18 cellular contexts compared by ENCODE assay signal in the genomic region with DNA sequence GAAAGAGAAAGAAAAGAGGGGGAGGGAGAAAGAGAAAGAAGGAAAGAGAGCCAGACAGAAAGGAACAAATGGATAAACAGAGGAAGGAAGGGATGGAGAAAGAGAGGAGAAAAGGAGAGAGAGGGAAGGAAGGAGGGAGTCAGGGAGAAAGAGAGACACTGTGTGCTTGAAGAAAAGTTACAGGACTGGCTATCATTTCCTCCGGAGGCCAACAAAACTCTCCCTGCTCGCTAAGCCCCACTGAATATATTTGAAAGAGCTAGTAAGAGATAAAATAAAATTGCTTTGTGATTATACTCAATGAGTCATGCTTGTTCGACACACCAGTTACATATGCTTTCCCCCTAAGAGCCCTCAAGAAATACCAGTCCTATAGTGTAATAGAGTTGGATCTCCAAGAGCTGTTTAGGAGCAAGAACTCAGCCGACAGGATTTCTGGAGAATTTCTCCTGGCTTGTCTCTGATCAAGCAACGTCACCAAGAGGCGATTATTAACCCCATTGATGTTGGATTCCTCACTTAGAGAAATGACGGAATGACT.
DNase-seq lines count a peak whose midpoint lies in the region; ATAC-seq and TF ChIP-seq lines count a peak whose summit lies in the region.
"Had no signal": no experiment of that assay in that cellular context is flagged by ENCODE, and none has a peak within 500 bp of the region (broad histone marks: within the 10 kb centered on the region; RNA-seq: fewer than 3 reads in every experiment).

No MANE protein-coding gene starts in this region.

- H3K4ac ChIP-seq in neuronal stem cell (ENCODE audit: low read length), result no peak overlapping the region

- POLR2A ChIA-PET in CD8-positive, alpha-beta T cell (lab: Charles Lee), result no interaction called here

- H2AK5ac ChIP-seq in neuronal stem cell (ENCODE audit: low read depth, low read length), result no peak overlapping the region

- no peak overlapping the region for H2BK120ac ChIP-seq in neuronal stem cell (ENCODE audit: low read depth, low read length)

- intact Hi-C loops in left lung (cut with DNase I), result no loop called here
- intact Hi-C loops in lower leg skin (cut with DNase I; ENCODE audit: low total_unique reads), result no loop called here
- intact Hi-C loops in CD8-positive, alpha-beta T cell (cut with DNase I, micrococcal nuclease), result no loop called here

- H3K23ac ChIP-seq in neuronal stem cell (ENCODE audit: low read depth, low read length, poor library complexity), result no peak overlapping the region

- H3K4me3 ChIP-seq in left lung, result no peak overlapping the region
- no peak overlapping the region for H3K4me3 ChIP-seq in neuronal stem cell (ENCODE audit: low read length in 2 of 2)
- no peak overlapping the region for H3K4me3 ChIP-seq in lower leg skin (ENCODE audit: low read depth, poor library complexity, severe bottlenecking)
- H3K4me3 ChIP-seq in CD8-positive, alpha-beta T cell (ENCODE audit: low read depth, low read length), result no peak overlapping the region
- H3K4me3 ChIP-seq: gastroesophageal sphincter, SK-N-MC had no signal

- H3K14ac ChIP-seq in neuronal stem cell (ENCODE audit: low read length), result no peak overlapping the region

- no peak overlapping the region for H2BK5ac ChIP-seq in neuronal stem cell (ENCODE audit: low read length)

- H3K27me3 ChIP-seq in left lung (no peaks in the 10 kb centered on the region), neuronal stem cell (ENCODE audit: control insufficient read depth in 3 of 3, insufficient read depth in 3 of 3, low read depth in 1 of 3, low read length in 3 of 3) (no peaks in the 10 kb centered on the region)
- H3K27me3 ChIP-seq in CD8-positive, alpha-beta T cell (ENCODE audit: insufficient read depth, low read length), result no peaks in the 10 kb centered on the region
- H3K27me3 ChIP-seq: gastroesophageal sphincter had no signal

- no peaks in the 10 kb centered on the region for H3K9me3 ChIP-seq in left lung
- H3K9me3 ChIP-seq in neuronal stem cell (replicated peaks in 1 of 2; ENCODE audit: control insufficient read depth in 2 of 2, insufficient read depth in 1 of 2, low read depth in 1 of 2, low read length in 2 of 2), result no peaks in the 10 kb centered on the region
- H3K9me3 ChIP-seq in CD8-positive, alpha-beta T cell (ENCODE audit: low read length), result no peaks in the 10 kb centered on the region
- H3K9me3 ChIP-seq: gastroesophageal sphincter had no signal

- H3K27me3 Mint-ChIP-seq in chondrocyte (ENCODE audit: low read depth), result no peaks in the 10 kb centered on the region
- peaks cover 2% of the 10 kb centered on the region for H3K27me3 Mint-ChIP-seq in CD8-positive, alpha-beta T cell (ENCODE audit: low read depth)

- TF ChIP-seq POLR2A in lower leg skin (IDR thresholded peaks at IDR 0.05), result no peak

- CTCF ChIA-PET in CD8-positive, alpha-beta T cell (lab: Charles Lee), result no interaction called here

- H4K91ac ChIP-seq in neuronal stem cell (ENCODE audit: low read depth, low read length, poor library complexity), result no peak overlapping the region

- H2BK12ac ChIP-seq in neuronal stem cell (ENCODE audit: low read length), result no peak overlapping the region

- no CpG with 5 or more reads among the region's 7 CpGs for WGBS in neuronal stem cell (ENCODE audit: extremely low coverage in 2 of 2, insufficient read length in 2 of 2, insufficient replicate concordance in 1 of 2), 2 donors
- WGBS in lower leg skin, 2 donors, result 45 to 56% methylated on average over 7 of the region's 7 CpGs

- peak; percentile 50 for ATAC-seq in left lung
- ATAC-seq in CD8-positive, alpha-beta T cell, result no peak
- ATAC-seq: activated naive CD4-positive, alpha-beta T cell treated with anti-CD3 and anti-CD28 coated beads, Interleukin-2, amount 50 U/mL, for 72 hours; gastroesophageal sphincter; WTC11 had no signal

- peak overlapping the region; percentile 94 for H3K27ac Mint-ChIP-seq in chondrocyte (ENCODE audit: unreplicated experiment)
- no peak overlapping the region for H3K27ac Mint-ChIP-seq in CD8-positive, alpha-beta T cell
- H3K27ac Mint-ChIP-seq: activated naive CD4-positive, alpha-beta T cell treated with anti-CD3 and anti-CD28 coated beads, Interleukin-2, amount 50 U/mL, for 72 hours; WTC11 had no signal

- H3K36me3 Mint-ChIP-seq in chondrocyte (ENCODE audit: low read depth), result no peaks in the 10 kb centered on the region
- H3K36me3 Mint-ChIP-seq in CD8-positive, alpha-beta T cell, result no peaks in the 10 kb centered on the region
- H3K36me3 Mint-ChIP-seq: activated naive CD4-positive, alpha-beta T cell treated with anti-CD3 and anti-CD28 coated beads, Interleukin-2, amount 50 U/mL, for 72 hours; WTC11 had no signal

- H3K9ac ChIP-seq in neuronal stem cell (ENCODE audit: low read depth, low read length, poor library complexity), result no peak overlapping the region

- no peak for TF ChIP-seq CTCF in AG09319 (IDR thresholded peaks at IDR 0.05; ENCODE audit: low read depth, low read length)
- TF ChIP-seq CTCF in chondrocyte (IDR thresholded peaks at IDR 0.05), result no peak
- TF ChIP-seq CTCF in left lung (IDR thresholded peaks at IDR 0.05), result no peak
- no peak for TF ChIP-seq CTCF in lower leg skin (IDR thresholded peaks at IDR 0.05)
- TF ChIP-seq CTCF in CD8-positive, alpha-beta T cell (IDR thresholded peaks at IDR 0.05), result no peak

- H3K18ac ChIP-seq in neuronal stem cell (ENCODE audit: low read length), result no peak overlapping the region

- no peaks in the 10 kb centered on the region for H3K79me1 ChIP-seq in neuronal stem cell (ENCODE audit: low read depth, low read length)

- H3K4me2 ChIP-seq in neuronal stem cell (ENCODE audit: insufficient read depth, low read length, poor library complexity, severe bottlenecking), result no peak overlapping the region

- H3K4me3 Mint-ChIP-seq in chondrocyte (ENCODE audit: unreplicated experiment), result peak overlapping the region; percentile 41
- H3K4me3 Mint-ChIP-seq in CD8-positive, alpha-beta T cell, result no peak overlapping the region
- H3K4me3 Mint-ChIP-seq: WTC11 had no signal

- peaks cover 4% of the 10 kb centered on the region for H3K9me3 Mint-ChIP-seq in chondrocyte (ENCODE audit: low read depth)
- H3K9me3 Mint-ChIP-seq in CD8-positive, alpha-beta T cell, result no peaks in the 10 kb centered on the region
- H3K9me3 Mint-ChIP-seq: WTC11 had no signal

- H3K36me3 ChIP-seq in left lung (no peaks in the 10 kb centered on the region), neuronal stem cell (replicated peaks in 1 of 2; ENCODE audit: control insufficient read depth in 2 of 2, insufficient read depth in 2 of 2, low read length in 2 of 2) (no peaks in the 10 kb centered on the region)
- H3K36me3 ChIP-seq in CD8-positive, alpha-beta T cell (ENCODE audit: insufficient read depth, low read length), result no peaks in the 10 kb centered on the region
- H3K36me3 ChIP-seq: gastroesophageal sphincter had no signal

- peaks cover 14% of the 10 kb centered on the region for H3K4me1 Mint-ChIP-seq in chondrocyte (ENCODE audit: low read depth)
- no peaks in the 10 kb centered on the region for H3K4me1 Mint-ChIP-seq in CD8-positive, alpha-beta T cell (ENCODE audit: low read depth)
- H3K4me1 Mint-ChIP-seq: WTC11 had no signal

- H2BK15ac ChIP-seq in neuronal stem cell (ENCODE audit: low read length), result no peak overlapping the region

- H3K4me1 ChIP-seq in left lung, result no peaks in the 10 kb centered on the region
- H3K4me1 ChIP-seq in neuronal stem cell (ENCODE audit: control insufficient read depth in 2 of 2, insufficient read depth in 1 of 2, low read depth in 1 of 2, low read length in 2 of 2), result no peaks in the 10 kb centered on the region
- H3K4me1 ChIP-seq in CD8-positive, alpha-beta T cell (ENCODE audit: insufficient read depth, low read length), result no peaks in the 10 kb centered on the region
- H3K4me1 ChIP-seq: gastroesophageal sphincter had no signal

- H4K8ac ChIP-seq in neuronal stem cell (ENCODE audit: low read depth, low read length), result no peak overlapping the region

- H2AFZ ChIP-seq in neuronal stem cell (ENCODE audit: low read length), result no peak overlapping the region

- DNase-seq in AG09319 (ENCODE audit: extremely low read depth, low read depth), result peak; percentile 39
- DNase-seq in RKO (ENCODE audit: low spot score), result peak; percentile 3
- DNase-seq in chondrocyte (ENCODE audit: low spot score), result no peak
- DNase-seq in left lung, result no peak
- DNase-seq in neuronal stem cell (ENCODE audit: low spot score), result no peak
- DNase-seq in lower leg skin (ENCODE audit: low spot score in 2 of 2), result no peak
- no peak for DNase-seq in CD8-positive, alpha-beta T cell
- DNase-seq in COR-L47 (lab: John Stamatoyannopoulos, UW), result no peak
- DNase-seq: activated CD8-positive, alpha-beta memory T cell treated with anti-CD3 and anti-CD28 coated beads, Interleukin-2, amount 50 U/mL, for 48 hours; kidney; MV-4-11; stimulated activated CD4-positive, alpha-beta T cell treated with anti-CD3 and anti-CD28 coated beads, Interleukin-4, amount 100 ng/mL, for 24 hours; stimulated activated naive CD4-positive, alpha-beta T cell had no signal

- no peak overlapping the region for H3K27ac ChIP-seq in left lung
- no peak overlapping the region for H3K27ac ChIP-seq in neuronal stem cell (replicated peaks; ENCODE audit: low read length)
- no peak overlapping the region for H3K27ac ChIP-seq in CD8-positive, alpha-beta T cell (ENCODE audit: low read depth, low read length)
- H3K27ac ChIP-seq: C4-2B, gastroesophageal sphincter, SK-N-MC had no signal

Comparison
In these comparisons a context has a peak if more than half of its experiments do, and no peak if none do; other contexts are left out.
1. DNase-seq: peak in AG09319 (single experiment) and RKO (single experiment); none in chondrocyte (single experiment), left lung (0 of 2), neuronal stem cell (single experiment), lower leg skin (0 of 2), CD8-positive, alpha-beta T cell (0 of 7) and COR-L47 (single experiment).